Comparison of ENCODE assay signal across 2 cellular contexts in genomic region chrX:53374222-53374820, GRCh38.
TF ChIP-seq lines count a peak whose summit lies in the region.

No MANE protein-coding gene starts in this region.

TF ChIP-seq in SK-N-SH treated with all-trans-retinoic acid at 6 μM for 48 hours, 23 proteins besides CTCF, POLR2A, EP300 and RAD21 (continued from another document):
- TF ChIP-seq CSRNP3 (CRISPR knock-in tag; IDR thresholded peaks at IDR 0.05): no peak

TF ChIP-seq in K562, 482 proteins besides CTCF, POLR2A, EP300 and RAD21 (continued from another document and continues in another):
- TF ChIP-seq PRDM10 (IDR thresholded peaks at IDR 0.05; ENCODE audit: partially characterized antibody) (peak; percentile 67), CEBPB (tag; IDR thresholded peaks at IDR 0.05) (peak; percentile 93), KDM1A (IDR thresholded peaks at IDR 0.05) (0 out of 4 replicates have a peak, but pooled peaks of 1 of the 2 experiments have one; percentile 18), MAFF (IDR thresholded peaks at IDR 0.05; ENCODE audit: low read length) (peak; percentile 48; the same call in 1 of the 2 replicates), NR0B1 (IDR thresholded peaks at IDR 0.05; ENCODE audit: partially characterized antibody) (no peak), HOMEZ (CRISPR knock-in tag; IDR thresholded peaks at IDR 0.05) (no peak), ZNF592 (IDR thresholded peaks at IDR 0.05) (peak; percentile 67; the same call in 1 of the 2 replicates), SRF (CRISPR knock-in tag; IDR thresholded peaks at IDR 0.05) (peak in 1 of 2 experiments; percentile 16; a peak in 1 of 4 replicates), NCOA1 (IDR thresholded peaks at IDR 0.05; ENCODE audit: low read depth) (peak; percentile 70; the same call in 1 of the 2 replicates), ZNF318 (IDR thresholded peaks at IDR 0.05; ENCODE audit: borderline replicate concordance in 1 of 2, low read depth in 1 of 2) (peak in 1 of 2 experiments; percentile 36; a peak in 1 of 4 replicates), EGR1 (conservative IDR thresholded peaks at IDR 0.05) (peak; percentile 64), ZNF77 (CRISPR knock-in tag; IDR thresholded peaks at IDR 0.05) (no peak), TOE1 (IDR thresholded peaks at IDR 0.05; ENCODE audit: borderline replicate concordance) (peak; percentile 63; the same call in 1 of the 2 replicates), TOE1 (CRISPR knock-in tag; IDR thresholded peaks at IDR 0.05; ENCODE audit: borderline replicate concordance, low read depth) (no peak), VEZF1 (CRISPR knock-in tag; IDR thresholded peaks at IDR 0.05) (peak; percentile 51), ZNF655 (CRISPR knock-in tag; IDR thresholded peaks at IDR 0.05) (no peak), E2F8 (IDR thresholded peaks at IDR 0.05; ENCODE audit: low read depth, partially characterized antibody) (peak; percentile 39), CREM (IDR thresholded peaks at IDR 0.05; ENCODE audit: low read depth) (0 out of 2 replicates have a peak, but pooled peaks have one; percentile 6), MNT (conservative IDR thresholded peaks at IDR 0.05) (peak; percentile 74 to 87), ZKSCAN1 (IDR thresholded peaks at IDR 0.05; ENCODE audit: low read depth, low read length) (no peak)
